Comparison of ENCODE assay signal across 8 cellular contexts in the genomic region with DNA sequence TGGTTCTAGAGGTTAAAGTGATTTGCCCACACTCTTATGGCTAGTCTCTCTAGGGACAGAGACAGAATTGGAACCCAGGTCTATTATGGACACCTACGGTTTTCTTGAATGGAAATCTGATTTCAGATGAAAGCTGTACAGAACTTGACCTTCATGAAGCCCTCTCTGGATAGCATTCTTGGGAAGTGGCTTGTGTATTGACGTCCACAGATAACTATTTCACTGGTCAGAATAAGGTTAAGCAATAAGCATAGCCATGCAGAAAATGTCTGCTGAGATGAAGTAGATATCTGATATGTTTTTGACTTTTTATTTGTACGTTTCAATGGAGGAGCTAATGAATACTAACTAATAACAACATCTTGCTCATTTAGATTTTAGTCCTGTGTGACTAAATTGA. TPM values are rescaled to one million over a fixed set of nuclear protein-coding genes. Genes with fewer than 3 reads are reported as not detected.
A peak's percentile ranks its signal among the peaks of the same experiment; 100 is the strongest.
DNase-seq lines count a peak whose midpoint lies in the region; ATAC-seq and TF ChIP-seq lines count a peak whose summit lies in the region.

No MANE protein-coding gene starts in this region.

- ATAC-seq in naive thymus-derived CD4-positive, alpha-beta T cell, result no peak
- ATAC-seq in HG03457 (IDR thresholded peaks at IDR 0.05; ENCODE audit: unreplicated experiment) (no peak), left colon (no peak)

- H3K4me3 ChIP-seq in AG09309 (ENCODE audit: control insufficient read depth, low read depth, low read length) (peak overlapping the region; percentile 51), NT2/D1 (ENCODE audit: insufficient read length, low read depth) (peak overlapping the region; percentile 77), duodenal mucosa (ENCODE audit: low read depth in 1 of 2, low read length in 2 of 2) (peak overlapping the region in 1 of 2 donors; percentile 66)
- no peak overlapping the region for H3K4me3 ChIP-seq in naive thymus-derived CD4-positive, alpha-beta T cell (ENCODE audit: low read length)

- H3K9me3 ChIP-seq in NT2/D1 (ENCODE audit: insufficient read depth, low read length) (no peaks in the 10 kb centered on the region), duodenal mucosa (ENCODE audit: control insufficient read depth in 1 of 2, low read length in 2 of 2) (no peaks in the 10 kb centered on the region)
- H3K9me3 ChIP-seq in naive thymus-derived CD4-positive, alpha-beta T cell (ENCODE audit: control insufficient read depth in 2 of 3, low read length in 3 of 3), result no peaks in the 10 kb centered on the region

- H3K9me3 Mint-ChIP-seq in naive thymus-derived CD4-positive, alpha-beta T cell, result peaks cover 0 to 3% (median 0%) of the 10 kb centered on the region in 11 donors

- H3K27me3 ChIP-seq in NT2/D1 (ENCODE audit: insufficient read depth, insufficient read length) (peaks cover 19% of the 10 kb centered on the region), duodenal mucosa (ENCODE audit: control insufficient read depth in 1 of 2, insufficient read depth in 2 of 2, low read length in 2 of 2) (peaks cover 0 to 4% of the 10 kb centered on the region in 2 donors)
- peaks cover 7 to 27% of the 10 kb centered on the region in 2 donors for H3K27me3 ChIP-seq in naive thymus-derived CD4-positive, alpha-beta T cell (ENCODE audit: control insufficient read depth in 2 of 2, insufficient read depth in 2 of 2, low read length in 2 of 2)

- peaks cover 61 to 80% (median 72%) of the 10 kb centered on the region in 5 donors for H3K27me3 Mint-ChIP-seq in naive thymus-derived CD4-positive, alpha-beta T cell

- peaks cover 15 to 30% (median 23%) of the 10 kb centered on the region in 7 donors for H3K4me1 Mint-ChIP-seq in naive thymus-derived CD4-positive, alpha-beta T cell

- no peak overlapping the region for H3K9ac ChIP-seq in NT2/D1 (ENCODE audit: insufficient read length, low read depth)
- peak overlapping the region; percentile 24 to 60 for H3K9ac ChIP-seq in duodenal mucosa (ENCODE audit: low read depth in 1 of 2, low read length in 2 of 2)

- no peak for TF ChIP-seq CTCF in AG09309 (IDR thresholded peaks at IDR 0.05; ENCODE audit: control insufficient read depth, insufficient read depth, low read depth, low read length, missing control alignments)

- H3K36me3 Mint-ChIP-seq in naive thymus-derived CD4-positive, alpha-beta T cell, result peaks cover 0 to 3% (median 0%) of the 10 kb centered on the region in 5 donors

- POLR2A ChIA-PET in naive thymus-derived CD4-positive, alpha-beta T cell (lab: Charles Lee), result interaction anchor here (1.4 kb wide), 1 partner anchor 9 kb away, joined by 4 read pairs; no protein-coding TSS in a partner anchor

- peak overlapping the region in 1 of 9 donors; percentile 4 for H3K27ac Mint-ChIP-seq in naive thymus-derived CD4-positive, alpha-beta T cell

- CTCF ChIA-PET in naive thymus-derived CD4-positive, alpha-beta T cell (lab: Charles Lee), result no interaction called here

- H3K36me3 ChIP-seq in NT2/D1 (ENCODE audit: insufficient read depth, insufficient read length, low read length) (peaks cover 21% of the 10 kb centered on the region), duodenal mucosa (ENCODE audit: control insufficient read depth in 1 of 2, insufficient read depth in 2 of 2, low read length in 2 of 2) (no peaks in the 10 kb centered on the region)
- H3K36me3 ChIP-seq in naive thymus-derived CD4-positive, alpha-beta T cell (ENCODE audit: control insufficient read depth in 2 of 3, insufficient read depth in 3 of 3, low read length in 3 of 3), result no peaks in the 10 kb centered on the region

- no peak overlapping the region for H3K27ac ChIP-seq in duodenal mucosa (ENCODE audit: low read depth, low read length)
- H3K27ac ChIP-seq in naive thymus-derived CD4-positive, alpha-beta T cell (ENCODE audit: low read depth, low read length), result no peak overlapping the region

- H3K4me3 Mint-ChIP-seq in naive thymus-derived CD4-positive, alpha-beta T cell, result peak overlapping the region; percentile 30 to 84 (median 76)

- DNase-seq in AG09309 (ENCODE audit: low read depth) (peak; percentile 42), NT2/D1 (ENCODE audit: low read depth, low spot score) (no peak), NCI-H510A (lab: John Stamatoyannopoulos, UW) (no peak), SKM-1 (lab: John Stamatoyannopoulos, UW; ENCODE audit: unreplicated experiment) (no peak), left colon (no peak)
- no peak for DNase-seq in naive thymus-derived CD4-positive, alpha-beta T cell

- intact Hi-C loops in naive thymus-derived CD4-positive, alpha-beta T cell (cut with micrococcal nuclease), result loop anchor here in 1 of 2 donors (1.0 kb wide), 1 partner anchor 9 kb away; no protein-coding TSS in a partner anchor
- intact Hi-C loops in left colon (cut with DNase I, micrococcal nuclease), result loop anchor here in 1 of 2 donors (10.0 kb wide), 1 partner anchor 159 kb away; no protein-coding TSS in a partner anchor

- H3K4me1 ChIP-seq in NT2/D1 (ENCODE audit: insufficient read depth, insufficient read length) (peaks cover 2% of the 10 kb centered on the region), duodenal mucosa (ENCODE audit: control insufficient read depth in 1 of 2, insufficient read depth in 2 of 2, low read length in 2 of 2) (peaks cover 14 to 19% of the 10 kb centered on the region in 2 donors)
- H3K4me1 ChIP-seq in naive thymus-derived CD4-positive, alpha-beta T cell (ENCODE audit: control insufficient read depth in 2 of 2, insufficient read depth in 2 of 2, low read length in 2 of 2), result peaks cover 5 to 9% of the 10 kb centered on the region in 2 donors

RNA-seq across cellular contexts. Expression of gene TLCD5, which starts 1.1 kb away (rescaled TPM):
- under 1 TPM in 3 of 5 experiments, not detected in 2; 0.11 to 0.48 (median 0.17) TPM for total RNA-seq in naive thymus-derived CD4-positive, alpha-beta T cell
- not detected for polyA plus RNA-seq in naive thymus-derived CD4-positive, alpha-beta T cell
- total RNA-seq in left colon, result 1 to 10 TPM in 1 of 2 donors, under 1 TPM in 1; 0.49 to 1.1 TPM

RNA-seq across cellular contexts. Expression of gene ARHGEF12, which starts 10.0 kb away (rescaled TPM):
- total RNA-seq in naive thymus-derived CD4-positive, alpha-beta T cell, result 10 to 100 TPM in 2 of 5 experiments, 1 to 10 TPM in 3; 1.9 to 13.1 (median 3.5) TPM
- polyA plus RNA-seq in naive thymus-derived CD4-positive, alpha-beta T cell, result under 1 TPM; 0.38 to 0.49 TPM
- 100 to 1,000 TPM in 1 of 2 donors, 10 to 100 TPM in 1; 99.1 to 107 TPM for total RNA-seq in left colon

Comparison
In these comparisons a context has a peak if more than half of its experiments do, and no peak if none do; other contexts are left out.
1. RNA of gene ARHGEF12, which starts 10.0 kb away (total RNA-seq): 99.1 to 107 TPM in left colon; 1.9 to 13.1 TPM in naive thymus-derived CD4-positive, alpha-beta T cell; every median in the first group is over 4 times any median in the second.